ENCODE assay signal across 8 cellular contexts in genomic region chr6:16760536-16761468, GRCh38. TPM values are rescaled to one million over a fixed set of nuclear protein-coding genes. Genes with fewer than 3 reads are reported as not detected.
DNase-seq lines count a peak whose midpoint lies in the region; ATAC-seq, FAIRE-seq and TF ChIP-seq lines count a peak whose summit lies in the region.

TSS of gene ATXN1 (minus strand) at chr6:16761460.

- dilution Hi-C loops in endothelial cell of umbilical vein (cut with MboI; ENCODE audit: extremely low pct_ligation_motif_present, low sequenced_read_pairs): no loop called here

- POLR2A ChIA-PET in endothelial cell of umbilical vein (lab: Charles Lee): interaction anchor here (0.5 to 1.5 kb wide), 6 partner anchors 42 to 545 kb away, joined by 3 to 6 read pairs (median 3); no protein-coding TSS in a partner anchor

- no peaks in the 10 kb centered on the region for H3K9me1 ChIP-seq in endothelial cell of umbilical vein (replicated peaks; ENCODE audit: control insufficient read depth, extremely low read depth, insufficient read depth, low read length)

- peak within 1 kb of the TSS; percentile 100 for H3K4me3 Mint-ChIP-seq in activated CD8-positive, alpha-beta memory T cell treated with anti-CD3 and anti-CD28 coated beads, Interleukin-2, amount 10 ng/mL, durations not matched to agents 7 days and 5 days
- peak within 1 kb of the TSS; percentile 97 for H3K4me3 Mint-ChIP-seq in mesothelial cell of epicardium
- H3K4me3 Mint-ChIP-seq in stimulated activated naive B cell treated with anti-CD40 and anti-IgM and Interleukin-4, amounts not matched to agents 10 μg/mL and 1 μg/mL and 100 μg/mL, for 72 hours: peak within 1 kb of the TSS; percentile 98 to 99

- H3K36me3 ChIP-seq in ACC112 (ENCODE audit: insufficient read depth, low read length) (no peaks in the 10 kb centered on the region), endothelial cell of umbilical vein (ENCODE audit: control insufficient read depth in 2 of 2, extremely low read depth in 1 of 2, insufficient read depth in 2 of 2, low read length in 2 of 2) (no peaks in the 10 kb centered on the region)

- H3K27ac ChIP-seq in ACC112 (ENCODE audit: low read depth, low read length) (peak within 1 kb of the TSS; percentile 92), endothelial cell of umbilical vein (ENCODE audit: insufficient read depth, low read depth, low read length) (peak within 1 kb of the TSS; percentile 88)

- peak; percentile 55 for FAIRE-seq in endothelial cell of umbilical vein (lab: Jason Lieb, UNC)

- H3K9ac ChIP-seq in endothelial cell of umbilical vein (replicated peaks; ENCODE audit: extremely low read depth, insufficient read depth, low read length): peak within 1 kb of the TSS; percentile 88

- H3K27ac Mint-ChIP-seq in activated CD8-positive, alpha-beta memory T cell treated with anti-CD3 and anti-CD28 coated beads, Interleukin-2, amount 10 ng/mL, durations not matched to agents 7 days and 5 days: peak within 1 kb of the TSS; percentile 99
- peak within 1 kb of the TSS; percentile 99 for H3K27ac Mint-ChIP-seq in mesothelial cell of epicardium
- H3K27ac Mint-ChIP-seq in stimulated activated naive B cell treated with anti-CD40 and anti-IgM and Interleukin-4, amounts not matched to agents 10 μg/mL and 1 μg/mL and 100 μg/mL, for 72 hours: peak within 1 kb of the TSS; percentile 99

- H3K9me3 ChIP-seq in endothelial cell of umbilical vein (replicated peaks; ENCODE audit: control insufficient read depth, insufficient read depth, low read length): no peaks in the 10 kb centered on the region

- intact Hi-C loops in endothelial cell of umbilical vein (cut with micrococcal nuclease): loop anchor here (1.0 to 2.0 kb wide), 8 partner anchors 24 to 522 kb away; partner anchors contain the start of gene GMPR

- H3K4me3 ChIP-seq in ACC112 (ENCODE audit: low read depth, low read length): peak within 1 kb of the TSS; percentile 92
- H3K4me3 ChIP-seq in endothelial cell of umbilical vein (replicated peaks in 1 of 3; ENCODE audit: insufficient read depth in 1 of 3, low read depth in 1 of 3, low read length in 3 of 3): peak within 1 kb of the TSS; percentile 76 to 92 (median 78)

- no peaks in the 10 kb centered on the region for H3K9me3 Mint-ChIP-seq in activated CD8-positive, alpha-beta memory T cell treated with anti-CD3 and anti-CD28 coated beads, Interleukin-2, amount 10 ng/mL, durations not matched to agents 7 days and 5 days (ENCODE audit: low read depth)
- H3K9me3 Mint-ChIP-seq in mesothelial cell of epicardium: no peaks in the 10 kb centered on the region
- H3K9me3 Mint-ChIP-seq in stimulated activated naive B cell treated with anti-CD40 and anti-IgM and Interleukin-4, amounts not matched to agents 10 μg/mL and 1 μg/mL and 100 μg/mL, for 72 hours: no peaks in the 10 kb centered on the region

- peak; percentile 63 for DNase-seq in MV-4-11 (lab: John Stamatoyannopoulos, UW)
- peak; percentile 66 for DNase-seq in activated CD8-positive, alpha-beta memory T cell treated with anti-CD3 and anti-CD28 coated beads, Interleukin-2, amount 10 ng/mL, durations not matched to agents 7 days and 5 days
- DNase-seq in endothelial cell of umbilical vein (ENCODE audit: low read depth, low spot score): peak; percentile 69
- DNase-seq in mesothelial cell of epicardium (ENCODE audit: low spot score in 2 of 2, unreplicated experiment in 2 of 2): peak; percentile 41 to 74
- DNase-seq in stimulated activated naive B cell treated with anti-CD40 and anti-IgM and Interleukin-4, amounts not matched to agents 10 μg/mL and 1 μg/mL and 100 μg/mL, for 72 hours: peak; percentile 35
- no peak for DNase-seq in SHP77 (lab: John Stamatoyannopoulos, UW)

- peaks cover 18% of the 10 kb centered on the region for H3K36me3 Mint-ChIP-seq in activated CD8-positive, alpha-beta memory T cell treated with anti-CD3 and anti-CD28 coated beads, Interleukin-2, amount 10 ng/mL, durations not matched to agents 7 days and 5 days
- H3K36me3 Mint-ChIP-seq in mesothelial cell of epicardium: no peaks in the 10 kb centered on the region
- peaks cover 14 to 29% of the 10 kb centered on the region in 2 donors for H3K36me3 Mint-ChIP-seq in stimulated activated naive B cell treated with anti-CD40 and anti-IgM and Interleukin-4, amounts not matched to agents 10 μg/mL and 1 μg/mL and 100 μg/mL, for 72 hours

- BruUV-seq in endothelial cell of umbilical vein (replicated peaks; lab: Mats Ljungman, UMichigan): TSS peak; percentile 24

- ATAC-seq in GM18909 (IDR thresholded peaks at IDR 0.05; ENCODE audit: poor library complexity, unreplicated experiment): peak; percentile 11
- peak; percentile 10 for ATAC-seq in activated CD8-positive, alpha-beta memory T cell treated with anti-CD3 and anti-CD28 coated beads, Interleukin-2, amount 10 ng/mL, durations not matched to agents 7 days and 5 days
- peak; percentile 4 for ATAC-seq in stimulated activated naive B cell treated with anti-CD40 and anti-IgM and Interleukin-4, amounts not matched to agents 10 μg/mL and 1 μg/mL and 100 μg/mL, for 72 hours (replicated peaks)

- no peak for TF ChIP-seq POLR2A in endothelial cell of umbilical vein (IDR thresholded peaks at IDR 0.05; ENCODE audit: low read depth, low read length)

- no peaks in the 10 kb centered on the region for H3K27me3 Mint-ChIP-seq in activated CD8-positive, alpha-beta memory T cell treated with anti-CD3 and anti-CD28 coated beads, Interleukin-2, amount 10 ng/mL, durations not matched to agents 7 days and 5 days
- no peaks in the 10 kb centered on the region for H3K27me3 Mint-ChIP-seq in mesothelial cell of epicardium (ENCODE audit: low read depth)
- H3K27me3 Mint-ChIP-seq in stimulated activated naive B cell treated with anti-CD40 and anti-IgM and Interleukin-4, amounts not matched to agents 10 μg/mL and 1 μg/mL and 100 μg/mL, for 72 hours: no peaks in the 10 kb centered on the region

- peak within 1 kb of the TSS; percentile 95 for H3K4me2 ChIP-seq in endothelial cell of umbilical vein (ENCODE audit: insufficient read depth, low read length)

- H3K79me2 ChIP-seq in ACC112 (ENCODE audit: control insufficient read depth, insufficient read depth, low read length, unreplicated experiment) (peaks cover 35% of the 10 kb centered on the region), endothelial cell of umbilical vein (ENCODE audit: control insufficient read depth, insufficient read depth, low read length) (peaks cover 7% of the 10 kb centered on the region)

- H3K27me3 ChIP-seq in ACC112 (ENCODE audit: insufficient read depth, low read length) (no peaks in the 10 kb centered on the region), endothelial cell of umbilical vein (ENCODE audit: control insufficient read depth in 2 of 2, insufficient read depth in 2 of 2, low read length in 2 of 2) (no peaks in the 10 kb centered on the region)

- H4K20me1 ChIP-seq in endothelial cell of umbilical vein (replicated peaks; ENCODE audit: control insufficient read depth, extremely low read depth, insufficient read depth, low read length): no peaks in the 10 kb centered on the region

- H3K4me1 ChIP-seq in ACC112 (ENCODE audit: control insufficient read depth, insufficient read depth, low read length, unreplicated experiment): peaks cover 48% of the 10 kb centered on the region
- H3K4me1 ChIP-seq in endothelial cell of umbilical vein (ENCODE audit: control insufficient read depth, extremely low read depth, insufficient read depth, low read length): peaks cover 36% of the 10 kb centered on the region

- CTCF ChIA-PET in activated CD8-positive, alpha-beta memory T cell treated with anti-CD3 and anti-CD28 coated beads, Interleukin-2, amount 10 ng/mL, durations not matched to agents 7 days and 5 days (lab: Charles Lee): interaction anchor here (0.8 to 5.8 kb wide), 35 partner anchors 11 to 441 kb away, joined by 3 to 60 read pairs (median 5); no protein-coding TSS in a partner anchor
- CTCF ChIA-PET in endothelial cell of umbilical vein (lab: Charles Lee): interaction anchor here (0.6 to 5.0 kb wide), 34 partner anchors 9 to 427 kb away, joined by 3 to 234 read pairs (median 6); no protein-coding TSS in a partner anchor

- H2AFZ ChIP-seq in ACC112 (ENCODE audit: low read length, unreplicated experiment) (peak within 1 kb of the TSS; percentile 65), endothelial cell of umbilical vein (ENCODE audit: low read depth, low read length) (peak within 1 kb of the TSS; percentile 84)

- H3K4me1 Mint-ChIP-seq in activated CD8-positive, alpha-beta memory T cell treated with anti-CD3 and anti-CD28 coated beads, Interleukin-2, amount 10 ng/mL, durations not matched to agents 7 days and 5 days: peaks cover 57% of the 10 kb centered on the region
- H3K4me1 Mint-ChIP-seq in mesothelial cell of epicardium: peaks cover 52% of the 10 kb centered on the region
- peaks cover 14 to 43% of the 10 kb centered on the region in 2 donors for H3K4me1 Mint-ChIP-seq in stimulated activated naive B cell treated with anti-CD40 and anti-IgM and Interleukin-4, amounts not matched to agents 10 μg/mL and 1 μg/mL and 100 μg/mL, for 72 hours

- TF ChIP-seq CTCF in endothelial cell of umbilical vein (IDR thresholded peaks at IDR 0.05; ENCODE audit: extremely low read depth in 1 of 2, insufficient read depth in 1 of 2, low read depth in 1 of 2, low read length in 2 of 2) (no peak), mesothelial cell of epicardium (IDR thresholded peaks at IDR 0.05; ENCODE audit: unreplicated experiment) (no peak)

TF ChIP-seq in endothelial cell of umbilical vein, 7 proteins besides CTCF, POLR2A, EP300 and RAD21:
- TF ChIP-seq POLR2AphosphoS5 (IDR thresholded peaks at IDR 0.05; ENCODE audit: insufficient read depth, low read depth, low read length): peak; percentile 7
- TF ChIP-seq EZH2 (IDR thresholded peaks at IDR 0.05; ENCODE audit: borderline replicate concordance, low read depth, low read length, severe bottlenecking): no peak

RNA-seq across cellular contexts. Expression of gene ATXN1, which starts in this region (rescaled TPM):
- 100 to 1,000 TPM in 1 of 2 experiments, 10 to 100 TPM in 1; 84.6 to 117 TPM for total RNA-seq in activated CD8-positive, alpha-beta memory T cell treated with anti-CD3 and anti-CD28 coated beads, Interleukin-2, amount 10 ng/mL, durations not matched to agents 7 days and 5 days
- total RNA-seq in endothelial cell of umbilical vein (33.0 and 34.1 TPM in 2 replicates), mesothelial cell of epicardium (54.6 to 62.9 TPM (median 59.5 TPM) in 3 replicates)
- polyA plus RNA-seq in endothelial cell of umbilical vein: 16.4 and 23.3 TPM in 2 replicates
- 9.0 and 9.5 TPM in 2 replicates for polyA plus RNA-seq in endothelial cell of umbilical vein (2011; cell fraction: cytosol; rRNA removed)
- polyA plus RNA-seq in endothelial cell of umbilical vein (2011; cell fraction: nucleus; rRNA removed): 23.7 and 25.8 TPM in 2 replicates
- polyA plus RNA-seq in endothelial cell of umbilical vein (2012): 8.1 and 10.2 TPM in 2 replicates
- 70.2 and 70.9 TPM in 2 replicates for polyA minus RNA-seq in endothelial cell of umbilical vein
- polyA minus RNA-seq in endothelial cell of umbilical vein (2011; cell fraction: cytosol; rRNA and poly(A)+ RNA removed): 4.3 TPM
- polyA minus RNA-seq in endothelial cell of umbilical vein (2011; cell fraction: nucleus; rRNA and poly(A)+ RNA removed): 90.2 and 138 TPM in 2 replicates

Comparison
In these comparisons a context has a peak if more than half of its experiments do, and no peak if none do; other contexts are left out.
1. DNase-seq: peak in MV-4-11 (single experiment), activated CD8-positive, alpha-beta memory T cell treated with anti-CD3 and anti-CD28 coated beads, Interleukin-2, amount 10 ng/mL, durations not matched to agents 7 days and 5 days (single experiment), endothelial cell of umbilical vein (single experiment), mesothelial cell of epicardium (2 of 2) and stimulated activated naive B cell treated with anti-CD40 and anti-IgM and Interleukin-4, amounts not matched to agents 10 μg/mL and 1 μg/mL and 100 μg/mL, for 72 hours (single experiment); none in SHP77 (0 of 2).
2. Peak in every context shown above with its lines, with median percentiles within 50 percentile points of each other: ATAC-seq, H3K27ac Mint-ChIP-seq and H3K4me3 Mint-ChIP-seq.